Comparison of ENCODE assay signal across 18 cellular contexts in the genomic region with DNA sequence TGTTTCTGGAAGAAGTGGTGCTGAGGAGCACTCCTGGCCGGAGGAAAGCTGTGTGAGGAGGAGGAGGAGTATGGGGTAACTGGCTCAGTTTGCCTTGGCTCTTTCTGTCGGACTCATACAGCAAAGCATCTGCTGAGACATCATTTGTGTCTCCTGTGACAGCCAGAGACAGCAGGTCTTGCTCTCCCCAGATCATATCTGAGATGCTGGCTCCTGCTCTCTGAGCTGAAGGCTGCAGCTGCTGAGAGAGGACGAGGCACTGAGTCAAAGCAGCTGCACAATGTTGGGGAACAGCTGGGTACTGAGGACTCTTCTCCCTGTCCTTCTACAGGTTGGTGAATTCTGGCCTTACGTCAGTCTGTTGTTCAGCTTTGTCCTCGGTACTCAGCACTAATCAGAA. TPM values are rescaled to one million over a fixed set of nuclear protein-coding genes. Genes with fewer than 3 reads are reported as not detected.
A peak's percentile ranks its signal among the peaks of the same experiment; 100 is the strongest.
DNase-seq lines count a peak whose midpoint lies in the region; ATAC-seq and TF ChIP-seq lines count a peak whose summit lies in the region.
"Had no signal": no experiment of that assay in that cellular context is flagged by ENCODE, and none has a peak within 500 bp of the region (broad histone marks: within the 10 kb centered on the region; RNA-seq: fewer than 3 reads in every experiment).

No MANE protein-coding gene starts in this region.

- no peaks in the 10 kb centered on the region for H3F3A ChIP-seq in neural progenitor cell (ENCODE audit: low read depth)

- intact Hi-C loops in CD14-positive monocyte (cut with micrococcal nuclease): no loop called here

- H3K9me3 ChIP-seq in parathyroid adenoma (ENCODE audit: control insufficient read depth, low read length) (no peaks in the 10 kb centered on the region), neural progenitor cell (ENCODE audit: low read depth) (no peaks in the 10 kb centered on the region)
- H3K9me3 ChIP-seq: BLaER1 treated with 17β-estradiol and CSF1 and Interleukin-3, amounts not matched to agents 10 nM and 100 nM had no signal

- H3K9me3 Mint-ChIP-seq in CD14-positive monocyte: peaks cover 2 to 12% (median 10%) of the 10 kb centered on the region in 7 donors
- H3K9me3 Mint-ChIP-seq in memory B cell: peaks cover 4% of the 10 kb centered on the region
- H3K9me3 Mint-ChIP-seq in activated naive CD8-positive, alpha-beta T cell treated with anti-CD3 and anti-CD28 coated beads, Interleukin-2, amount 50 U/mL, for 24 hours: no peaks in the 10 kb centered on the region
- H3K9me3 Mint-ChIP-seq in neural progenitor cell: peaks cover 6% of the 10 kb centered on the region
- H3K9me3 Mint-ChIP-seq: CD4-positive, alpha-beta T cell; HFFc6 had no signal

- H4K20me1 ChIP-seq in neural progenitor cell (ENCODE audit: low read depth): no peaks in the 10 kb centered on the region

- H3K9ac ChIP-seq in parathyroid adenoma (no peak overlapping the region), neural progenitor cell (no peak overlapping the region)

- H3K27me3 Mint-ChIP-seq in CD14-positive monocyte (ENCODE audit: low read depth in 3 of 3) (peaks cover 0 to 3% (median 0%) of the 10 kb centered on the region in 3 donors), memory B cell (no peaks in the 10 kb centered on the region), neural progenitor cell (ENCODE audit: insufficient read depth, low read depth) (no peaks in the 10 kb centered on the region)
- H3K27me3 Mint-ChIP-seq in activated naive CD8-positive, alpha-beta T cell treated with anti-CD3 and anti-CD28 coated beads, Interleukin-2, amount 50 U/mL, for 24 hours: no peaks in the 10 kb centered on the region
- H3K27me3 Mint-ChIP-seq: CD4-positive, alpha-beta T cell had no signal

- H3K36me3 ChIP-seq in parathyroid adenoma (ENCODE audit: control insufficient read depth, insufficient read depth, low read length) (no peaks in the 10 kb centered on the region), neural progenitor cell (no peaks in the 10 kb centered on the region)

- no peak for ATAC-seq in memory B cell (ENCODE audit: low read depth)
- ATAC-seq in activated naive CD8-positive, alpha-beta T cell treated with anti-CD3 and anti-CD28 coated beads, Interleukin-2, amount 50 U/mL, for 24 hours: no peak

- peaks cover 90 to 96% of the 10 kb centered on the region in 2 donors for H3K36me3 Mint-ChIP-seq in CD14-positive monocyte
- peaks cover 7% of the 10 kb centered on the region for H3K36me3 Mint-ChIP-seq in memory B cell
- peaks cover 48% of the 10 kb centered on the region for H3K36me3 Mint-ChIP-seq in activated naive CD8-positive, alpha-beta T cell treated with anti-CD3 and anti-CD28 coated beads, Interleukin-2, amount 50 U/mL, for 24 hours (ENCODE audit: low read depth)
- H3K36me3 Mint-ChIP-seq in neural progenitor cell: no peaks in the 10 kb centered on the region

- H3K27ac ChIP-seq in parathyroid adenoma: no peak overlapping the region
- no peak overlapping the region for H3K27ac ChIP-seq in neural progenitor cell

- H3K4me3 ChIP-seq in parathyroid adenoma (ENCODE audit: low read depth, low read length) (no peak overlapping the region), neural progenitor cell (no peak overlapping the region)
- H3K4me3 ChIP-seq: BLaER1 treated with 17β-estradiol and CSF1 and Interleukin-3, amounts not matched to agents 10 nM and 100 nM had no signal

- H3K27me3 ChIP-seq in parathyroid adenoma (ENCODE audit: control insufficient read depth, insufficient read depth, low read length) (no peaks in the 10 kb centered on the region), neural progenitor cell (no peaks in the 10 kb centered on the region)
- H3K27me3 ChIP-seq: BLaER1 treated with 17β-estradiol and CSF1 and Interleukin-3, amounts not matched to agents 10 nM and 100 nM had no signal

- H3K27ac Mint-ChIP-seq in CD14-positive monocyte (peak overlapping the region; percentile 85 to 100 (median 99)), memory B cell (peak overlapping the region; percentile 40), neural progenitor cell (no peak overlapping the region)
- H3K27ac Mint-ChIP-seq in activated naive CD8-positive, alpha-beta T cell treated with anti-CD3 and anti-CD28 coated beads, Interleukin-2, amount 50 U/mL, for 24 hours: no peak overlapping the region
- H3K27ac Mint-ChIP-seq: CD4-positive, alpha-beta T cell; HFFc6 had no signal

- no peak overlapping the region for H3K4me2 ChIP-seq in parathyroid adenoma (ENCODE audit: low read length)
- H3K4me2 ChIP-seq in neural progenitor cell: no peak overlapping the region

- H3K79me2 ChIP-seq in parathyroid adenoma: no peaks in the 10 kb centered on the region
- no peaks in the 10 kb centered on the region for H3K79me2 ChIP-seq in neural progenitor cell (ENCODE audit: low read depth)

- H3K4me1 ChIP-seq in parathyroid adenoma (no peaks in the 10 kb centered on the region), neural progenitor cell (peaks cover 8% of the 10 kb centered on the region)

- TF ChIP-seq CTCF in CD14-positive monocyte (IDR thresholded peaks at IDR 0.05): no peak
- TF ChIP-seq CTCF in parathyroid adenoma (IDR thresholded peaks at IDR 0.05): no peak
- TF ChIP-seq CTCF in neural progenitor cell (IDR thresholded peaks at IDR 0.05): no peak

- no peak for DNase-seq in CD14-positive monocyte (ENCODE audit: low spot score)
- DNase-seq in SK-N-DZ (ENCODE audit: low spot score): peak; percentile 84
- DNase-seq in memory B cell (ENCODE audit: low spot score in 2 of 2): no peak
- DNase-seq in NCI-H524 (lab: John Stamatoyannopoulos, UW): no peak
- DNase-seq in T-helper 9 cell: no peak
- no peak for DNase-seq in activated naive CD8-positive, alpha-beta T cell treated with anti-CD3 and anti-CD28 coated beads, Interleukin-2, amount 50 U/mL, for 24 hours
- no peak for DNase-seq in neural progenitor cell (ENCODE audit: low spot score)
- DNase-seq: 8988T; AML-193; Calu3; CD4-positive, alpha-beta T cell; DMS 273 treated with DMSO at 0.1 percent for 48 hours; HCEC 1CT; HFFc6 had no signal

- no peak overlapping the region for H3K4me3 Mint-ChIP-seq in CD14-positive monocyte
- no peak overlapping the region for H3K4me3 Mint-ChIP-seq in memory B cell
- no peak overlapping the region for H3K4me3 Mint-ChIP-seq in activated naive CD8-positive, alpha-beta T cell treated with anti-CD3 and anti-CD28 coated beads, Interleukin-2, amount 50 U/mL, for 24 hours
- H3K4me3 Mint-ChIP-seq in neural progenitor cell: no peak overlapping the region
- H3K4me3 Mint-ChIP-seq: CD4-positive, alpha-beta T cell; HFFc6 had no signal

- H3K4me1 Mint-ChIP-seq in CD14-positive monocyte: peaks cover 87% of the 10 kb centered on the region
- peaks cover 20% of the 10 kb centered on the region for H3K4me1 Mint-ChIP-seq in memory B cell
- peaks cover 13% of the 10 kb centered on the region for H3K4me1 Mint-ChIP-seq in activated naive CD8-positive, alpha-beta T cell treated with anti-CD3 and anti-CD28 coated beads, Interleukin-2, amount 50 U/mL, for 24 hours
- peaks cover 22% of the 10 kb centered on the region for H3K4me1 Mint-ChIP-seq in neural progenitor cell

- H2AFZ ChIP-seq in parathyroid adenoma (peak overlapping the region; percentile 46), neural progenitor cell (replicated peaks) (no peak overlapping the region)

RNA-seq across cellular contexts. Expression of gene OR2B11, which starts 14.3 kb away (rescaled TPM):
- polyA plus RNA-seq in CD14-positive monocyte: under 1 TPM; 0.09 to 0.21 TPM
- polyA plus RNA-seq in SK-N-DZ (2014; cell fraction: cytosol; rRNA removed): not detected in 2 replicates
- polyA plus RNA-seq in SK-N-DZ (2014; cell fraction: nucleus; rRNA removed): not detected in 2 replicates
- not detected in 2 replicates for total RNA-seq in neural progenitor cell (ENCODE audit: low replicate concordance)
- total RNA-seq: Calu3; CD4-positive, alpha-beta T cell; Daoy; H4; HFFc6 had no signal

RNA-seq across cellular contexts. Expression of gene NLRP3, which starts 27.7 kb away (rescaled TPM):
- 10 to 100 TPM; 56.2 to 61.9 TPM for polyA plus RNA-seq in CD14-positive monocyte
- polyA plus RNA-seq in SK-N-DZ (2014; cell fraction: cytosol; rRNA removed): 1.2 TPM in 1 of 2 replicates, not detected in the other
- 0.65 TPM in 1 of 2 replicates, not detected in the other for polyA plus RNA-seq in SK-N-DZ (2014; cell fraction: nucleus; rRNA removed)
- 0.09 and 2.6 TPM in 2 replicates for total RNA-seq in neural progenitor cell (ENCODE audit: low replicate concordance)

Comparison
In these comparisons a context has a peak if more than half of its experiments do, and no peak if none do; other contexts are left out.
1. H3K27ac Mint-ChIP-seq: peak in CD14-positive monocyte (7 of 7) and memory B cell (single experiment); none in activated naive CD8-positive, alpha-beta T cell treated with anti-CD3 and anti-CD28 coated beads, Interleukin-2, amount 50 U/mL, for 24 hours (single experiment) and neural progenitor cell (single experiment).